2 cellular contexts compared by ENCODE assay signal in genomic region chr3:194203482-194204035, GRCh38.
TF ChIP-seq lines count a peak whose summit lies in the region.

No MANE protein-coding gene starts in this region.

TF ChIP-seq in liver, 16 proteins besides CTCF, POLR2A, EP300 and RAD21 (continued from another document):
- no peak for TF ChIP-seq REST (IDR thresholded peaks at IDR 0.05)
- no peak for TF ChIP-seq TAF1 (conservative IDR thresholded peaks at IDR 0.05)
- no peak for TF ChIP-seq ATF3 (IDR thresholded peaks at IDR 0.05)
- no peak for TF ChIP-seq NR2F2 (IDR thresholded peaks at IDR 0.05)
- TF ChIP-seq FOXA1 (IDR thresholded peaks at IDR 0.05) = no peak
- TF ChIP-seq MAX (IDR thresholded peaks at IDR 0.05) = no peak

TF ChIP-seq in HepG2, 621 proteins besides CTCF, POLR2A, EP300 and RAD21 (continued from another document):
- TF ChIP-seq USF2 (IDR thresholded peaks at IDR 0.05; ENCODE audit: low read depth, low read length) (no peak), USF2 (CRISPR knock-in tag; IDR thresholded peaks at IDR 0.05; ENCODE audit: borderline replicate concordance) (no peak), HNF4A (CRISPR knock-in tag; IDR thresholded peaks at IDR 0.05) (no peak), HOXA7 (CRISPR knock-in tag; IDR thresholded peaks at IDR 0.05) (no peak)
TF ChIP-seq in HepG2: peak in this region for 0.
